In genomic region chr2:95575857-95576256, GRCh38 we compare ENCODE assay signal across 9 cellular contexts. TPM values are rescaled to one million over a fixed set of nuclear protein-coding genes. Genes with fewer than 3 reads are reported as not detected.
"Had no signal": no experiment of that assay in that cellular context is flagged by ENCODE, and none has a peak within 500 bp of the region (broad histone marks: within the 10 kb centered on the region; RNA-seq: fewer than 3 reads in every experiment).

No MANE protein-coding gene starts in this region.

- H3K4me2 ChIP-seq: KMS-11 had no signal

- H3K27ac ChIP-seq: HL-60, KMS-11 had no signal

- DNase-seq: Karpas-422, KBM-7, KG1 had no signal

- H3K9ac ChIP-seq: KMS-11 had no signal

- FAIRE-seq: HTR-8/SVneo had no signal

RNA-seq across cellular contexts. Expression of gene TRIM43, which starts 15.9 kb away (rescaled TPM):
- total RNA-seq: HT-29, HT1080 had no signal
- polyA plus RNA-seq: IgD-negative memory B cell had no signal
